In genomic region chr14:68386950-68387779, GRCh38 we compare ENCODE assay signal across 15 cellular contexts.
A peak's percentile ranks its signal among the peaks of the same experiment; 100 is the strongest.
DNase-seq lines count a peak whose midpoint lies in the region; TF ChIP-seq lines count a peak whose summit lies in the region.
"Had no signal": no experiment of that assay in that cellular context is flagged by ENCODE, and none has a peak within 500 bp of the region (broad histone marks: within the 10 kb centered on the region; RNA-seq: fewer than 3 reads in every experiment).

No MANE protein-coding gene starts in this region.

- intact Hi-C loops in mammary epithelial cell (cut with micrococcal nuclease) = no loop called here
- intact Hi-C loops in activated CD4-positive, alpha-beta memory T cell treated with anti-CD3 and anti-CD28 coated beads for 36 hours (cut with micrococcal nuclease) = no loop called here

- H3K4me3 ChIP-seq in BLaER1 treated with 17β-estradiol and CSF1 and Interleukin-3, amounts not matched to agents 10 nM and 100 nM = no peak overlapping the region
- H3K4me3 ChIP-seq in LNCaP clone FGC (ENCODE audit: low read depth, low read length) = no peak overlapping the region
- H3K4me3 ChIP-seq in mammary epithelial cell (replicated peaks in 1 of 3; ENCODE audit: insufficient read depth in 1 of 3, low read depth in 2 of 3, low read length in 3 of 3) = no peak overlapping the region
- H3K4me3 ChIP-seq in muscle layer of colon (ENCODE audit: low read depth in 1 of 2, low read length in 2 of 2) = peak overlapping the region in 1 of 2 donors; percentile 1
- H3K4me3 ChIP-seq in effector memory CD4-positive, alpha-beta T cell (ENCODE audit: insufficient read depth, low read depth, low read length, poor library complexity, severe bottlenecking) = no peak overlapping the region
- H3K4me3 ChIP-seq: SJSA1 had no signal

- peaks cover 0 to 10% (median 0%) of the 10 kb centered on the region in 11 experiments; a peak in 2 of 22 replicates for H3K9me3 ChIP-seq in BLaER1 treated with 17β-estradiol and CSF1 and Interleukin-3, amounts not matched to agents 10 nM and 100 nM (replicated peaks in 1 of 11)
- H3K9me3 ChIP-seq in mammary epithelial cell (replicated peaks; ENCODE audit: insufficient read depth, low read length) = no peaks in the 10 kb centered on the region
- H3K9me3 ChIP-seq in muscle layer of colon (ENCODE audit: low read length) = no peaks in the 10 kb centered on the region
- no peaks in the 10 kb centered on the region for H3K9me3 ChIP-seq in effector memory CD4-positive, alpha-beta T cell (ENCODE audit: control insufficient read depth, low read length)
- H3K9me3 ChIP-seq: SJSA1 had no signal

- H3K4me1 ChIP-seq in BLaER1 treated with 17β-estradiol and CSF1 and Interleukin-3, amounts not matched to agents 10 nM and 100 nM = peaks cover 35 to 100% (median 61%) of the 10 kb centered on the region in 10 experiments
- H3K4me1 ChIP-seq in mammary epithelial cell (ENCODE audit: insufficient read depth, low read length) (peaks cover 6% of the 10 kb centered on the region), muscle layer of colon (ENCODE audit: insufficient read depth, low read length) (peaks cover 81% of the 10 kb centered on the region)
- no peaks in the 10 kb centered on the region for H3K4me1 ChIP-seq in effector memory CD4-positive, alpha-beta T cell (ENCODE audit: control insufficient read depth, insufficient read depth, low read length, poor library complexity, severe bottlenecking)
- H3K4me1 ChIP-seq: SJSA1 had no signal

- H3K4me3 Mint-ChIP-seq in activated CD4-positive, alpha-beta memory T cell treated with anti-CD3 and anti-CD28 coated beads for 36 hours = no peak overlapping the region
- H3K4me3 Mint-ChIP-seq: activated CD8-positive, alpha-beta memory T cell treated with anti-CD3 and anti-CD28 coated beads, Interleukin-2, amount 10 ng/mL, durations not matched to agents 7 days and 5 days; activated naive CD4-positive, alpha-beta T cell treated with anti-CD3 and anti-CD28 coated beads, Interleukin-2, amount 10 ng/mL, durations not matched to agents 7 days and 5 days; CD4-positive, CD25-positive, alpha-beta regulatory T cell; stimulated activated naive CD8-positive, alpha-beta T cell treated with anti-CD3 and anti-CD28 coated beads, Interleukin-15, Interleukin-2, amounts not matched to agents 100 ng/mL and 50 ng/mL, for 24 hours had no signal

- no peaks in the 10 kb centered on the region for H4K20me1 ChIP-seq in BLaER1 treated with 17β-estradiol and CSF1 and Interleukin-3, amounts not matched to agents 10 nM and 100 nM
- no peaks in the 10 kb centered on the region for H4K20me1 ChIP-seq in mammary epithelial cell (ENCODE audit: insufficient read depth, low read length)

- H3K4me1 Mint-ChIP-seq in activated CD4-positive, alpha-beta memory T cell treated with anti-CD3 and anti-CD28 coated beads for 36 hours (ENCODE audit: low read depth) = peaks cover 12% of the 10 kb centered on the region
- H3K4me1 Mint-ChIP-seq: activated naive CD4-positive, alpha-beta T cell treated with anti-CD3 and anti-CD28 coated beads, Interleukin-2, amount 10 ng/mL, durations not matched to agents 7 days and 5 days had no signal

- no peaks in the 10 kb centered on the region for H3K79me2 ChIP-seq in mammary epithelial cell (ENCODE audit: insufficient read depth, low read length)

- peak overlapping the region in 8 of 11 experiments; percentile 2 to 96 (median 66); a peak in 14 of 22 replicates for H3K27ac ChIP-seq in BLaER1 treated with 17β-estradiol and CSF1 and Interleukin-3, amounts not matched to agents 10 nM and 100 nM
- H3K27ac ChIP-seq in mammary epithelial cell (ENCODE audit: insufficient read depth, low read depth, low read length) = no peak overlapping the region
- H3K27ac ChIP-seq in muscle layer of colon (ENCODE audit: low read depth, low read length) = peak overlapping the region; percentile 68
- H3K27ac ChIP-seq in effector memory CD4-positive, alpha-beta T cell (ENCODE audit: insufficient read depth, low read length, poor library complexity, severe bottlenecking) = no peak overlapping the region
- H3K27ac ChIP-seq: SJSA1 had no signal

- H3K27me3 Mint-ChIP-seq in activated CD4-positive, alpha-beta memory T cell treated with anti-CD3 and anti-CD28 coated beads for 36 hours = no peaks in the 10 kb centered on the region
- H3K27me3 Mint-ChIP-seq: activated CD8-positive, alpha-beta memory T cell treated with anti-CD3 and anti-CD28 coated beads, Interleukin-2, amount 10 ng/mL, durations not matched to agents 7 days and 5 days; activated naive CD4-positive, alpha-beta T cell treated with anti-CD3 and anti-CD28 coated beads, Interleukin-2, amount 10 ng/mL, durations not matched to agents 7 days and 5 days; CD4-positive, CD25-positive, alpha-beta regulatory T cell; stimulated activated naive CD8-positive, alpha-beta T cell treated with anti-CD3 and anti-CD28 coated beads, Interleukin-15, Interleukin-2, amounts not matched to agents 100 ng/mL and 50 ng/mL, for 24 hours had no signal

- H3K9me3 Mint-ChIP-seq in activated CD4-positive, alpha-beta memory T cell treated with anti-CD3 and anti-CD28 coated beads for 36 hours = no peaks in the 10 kb centered on the region
- H3K9me3 Mint-ChIP-seq: activated naive CD4-positive, alpha-beta T cell treated with anti-CD3 and anti-CD28 coated beads, Interleukin-2, amount 10 ng/mL, durations not matched to agents 7 days and 5 days; stimulated activated naive CD8-positive, alpha-beta T cell treated with anti-CD3 and anti-CD28 coated beads, Interleukin-15, Interleukin-2, amounts not matched to agents 100 ng/mL and 50 ng/mL, for 24 hours had no signal

- POLR2A ChIA-PET in activated CD4-positive, alpha-beta memory T cell treated with anti-CD3 and anti-CD28 coated beads for 36 hours (lab: Charles Lee) = no interaction called here

- H3K27me3 ChIP-seq in BLaER1 treated with 17β-estradiol and CSF1 and Interleukin-3, amounts not matched to agents 10 nM and 100 nM = no peaks in the 10 kb centered on the region
- H3K27me3 ChIP-seq in mammary epithelial cell (ENCODE audit: insufficient read depth, low read length) (no peaks in the 10 kb centered on the region), muscle layer of colon (ENCODE audit: control insufficient read depth in 1 of 2, insufficient read depth in 2 of 2, low read length in 2 of 2) (no peaks in the 10 kb centered on the region)
- no peaks in the 10 kb centered on the region for H3K27me3 ChIP-seq in effector memory CD4-positive, alpha-beta T cell (replicated peaks; ENCODE audit: control insufficient read depth, insufficient read depth, low read length, poor library complexity, severe bottlenecking)
- H3K27me3 ChIP-seq: SJSA1 had no signal

- H3K36me3 ChIP-seq in BLaER1 treated with 17β-estradiol and CSF1 and Interleukin-3, amounts not matched to agents 10 nM and 100 nM = no peaks in the 10 kb centered on the region
- no peaks in the 10 kb centered on the region for H3K36me3 ChIP-seq in mammary epithelial cell (ENCODE audit: insufficient read depth, low read length)
- no peaks in the 10 kb centered on the region for H3K36me3 ChIP-seq in muscle layer of colon (ENCODE audit: insufficient read depth, low read length)
- H3K36me3 ChIP-seq in effector memory CD4-positive, alpha-beta T cell (ENCODE audit: control insufficient read depth, insufficient read depth, low read length) = no peaks in the 10 kb centered on the region
- H3K36me3 ChIP-seq: SJSA1 had no signal

- in situ Hi-C loops in mammary epithelial cell (cut with MboI; ENCODE audit: low sequenced_read_pairs in 2 of 2) = no loop called here

- peak overlapping the region in 3 of 11 experiments; percentile 8 to 48 (median 36); a peak in 3 of 22 replicates for H3K9ac ChIP-seq in BLaER1 treated with 17β-estradiol and CSF1 and Interleukin-3, amounts not matched to agents 10 nM and 100 nM
- H3K9ac ChIP-seq in mammary epithelial cell (ENCODE audit: insufficient read depth, low read length) = no peak overlapping the region
- H3K9ac ChIP-seq in muscle layer of colon (ENCODE audit: low read length) = no peak overlapping the region

- dilution Hi-C loops in mammary epithelial cell (cut with HindIII; ENCODE audit: low sequenced_read_pairs) = no loop called here

- 14% methylated on average over 6 of the region's 6 CpGs for WGBS in mammary epithelial cell (ENCODE audit: low coverage, missing lambda C conversion rate)

- peak overlapping the region; percentile 9 to 90 (median 55); a peak in 20 of 22 replicates for H3K4me2 ChIP-seq in BLaER1 treated with 17β-estradiol and CSF1 and Interleukin-3, amounts not matched to agents 10 nM and 100 nM
- H3K4me2 ChIP-seq in mammary epithelial cell (ENCODE audit: insufficient read depth, low read depth, low read length) = no peak overlapping the region

- DNase-seq in LNCaP clone FGC (ENCODE audit: low read depth) (peak; percentile 33), mammary epithelial cell (no peak), DMS153 (lab: John Stamatoyannopoulos, UW) (no peak), foreskin melanocyte (no peak)
- no peak for DNase-seq in effector memory CD4-positive, alpha-beta T cell
- no peak for DNase-seq in activated CD4-positive, alpha-beta memory T cell treated with anti-CD3 and anti-CD28 coated beads for 36 hours
- DNase-seq: activated CD8-positive, alpha-beta memory T cell treated with anti-CD3 and anti-CD28 coated beads, Interleukin-2, amount 10 ng/mL, durations not matched to agents 7 days and 5 days; activated naive CD4-positive, alpha-beta T cell treated with anti-CD3 and anti-CD28 coated beads, Interleukin-2, amount 10 ng/mL, durations not matched to agents 7 days and 5 days; CD4-positive, CD25-positive, alpha-beta regulatory T cell; NCI-H1436; stimulated activated CD4-positive, alpha-beta T cell treated with anti-CD3 and anti-CD28 coated beads, Interleukin-4, amount 100 ng/mL, for 4 hours had no signal

- no TSS peak for BruUV-seq in mammary epithelial cell (replicated peaks; lab: Mats Ljungman, UMichigan)

- CTCF ChIA-PET in mammary epithelial cell (lab: Charles Lee; ENCODE audit: low non-redundant PET) = no interaction called here
- CTCF ChIA-PET in activated CD4-positive, alpha-beta memory T cell treated with anti-CD3 and anti-CD28 coated beads for 36 hours (lab: Charles Lee) = interaction anchor here (0.6 kb wide), 1 partner anchor 28 kb away, joined by 3 read pairs; no protein-coding TSS in a partner anchor

- H2AFZ ChIP-seq in mammary epithelial cell (ENCODE audit: low read depth, low read length) = peak overlapping the region; percentile 5

- H3K27ac Mint-ChIP-seq in activated CD4-positive, alpha-beta memory T cell treated with anti-CD3 and anti-CD28 coated beads for 36 hours = no peak overlapping the region
- H3K27ac Mint-ChIP-seq: activated CD8-positive, alpha-beta memory T cell treated with anti-CD3 and anti-CD28 coated beads, Interleukin-2, amount 10 ng/mL, durations not matched to agents 7 days and 5 days; activated naive CD4-positive, alpha-beta T cell treated with anti-CD3 and anti-CD28 coated beads, Interleukin-2, amount 10 ng/mL, durations not matched to agents 7 days and 5 days; stimulated activated naive CD8-positive, alpha-beta T cell treated with anti-CD3 and anti-CD28 coated beads, Interleukin-15, Interleukin-2, amounts not matched to agents 100 ng/mL and 50 ng/mL, for 24 hours had no signal

- TF ChIP-seq CTCF in LNCaP clone FGC (IDR thresholded peaks at IDR 0.05; ENCODE audit: control insufficient read depth, extremely low read depth, insufficient read depth) (no peak), mammary epithelial cell (conservative IDR thresholded peaks at IDR 0.05 in 1 of 2, IDR thresholded peaks at IDR 0.05 in 1 of 2; ENCODE audit: extremely low read depth in 1 of 2, insufficient read depth in 1 of 2, low read depth in 1 of 2, low read length in 2 of 2) (no peak)

- H3K36me3 Mint-ChIP-seq in activated CD4-positive, alpha-beta memory T cell treated with anti-CD3 and anti-CD28 coated beads for 36 hours = no peaks in the 10 kb centered on the region
- H3K36me3 Mint-ChIP-seq: activated CD8-positive, alpha-beta memory T cell treated with anti-CD3 and anti-CD28 coated beads, Interleukin-2, amount 10 ng/mL, durations not matched to agents 7 days and 5 days had no signal

Comparison
In these comparisons a context has a peak if more than half of its experiments do, and no peak if none do; other contexts are left out.
1. H3K27ac ChIP-seq: peak in BLaER1 treated with 17β-estradiol and CSF1 and Interleukin-3, amounts not matched to agents 10 nM and 100 nM (8 of 11) and muscle layer of colon (single experiment); none in mammary epithelial cell (single experiment) and effector memory CD4-positive, alpha-beta T cell (single experiment).